Comparison of ENCODE assay signal across 1 cellular context in genomic region chr1:147821883-147822282, GRCh38.
TF ChIP-seq lines count a peak whose summit lies in the region.

No MANE protein-coding gene starts in this region.

TF ChIP-seq in GM23338, 12 proteins besides CTCF, POLR2A, EP300 and RAD21 (continued from another document):
- TF ChIP-seq ETS1 (IDR thresholded peaks at IDR 0.05) (no peak), POLR2AphosphoS5 (IDR thresholded peaks at IDR 0.05; ENCODE audit: low read depth) (no peak), ZNF114 (CRISPR knock-in tag; IDR thresholded peaks at IDR 0.05) (no peak), CREB1 (CRISPR knock-in tag; IDR thresholded peaks at IDR 0.05; ENCODE audit: low read depth) (no peak), STAT1 (IDR thresholded peaks at IDR 0.05; ENCODE audit: unreplicated experiment) (no peak), REST (IDR thresholded peaks at IDR 0.05; ENCODE audit: unreplicated experiment) (no peak)
- TF ChIP-seq, protein P1, sequence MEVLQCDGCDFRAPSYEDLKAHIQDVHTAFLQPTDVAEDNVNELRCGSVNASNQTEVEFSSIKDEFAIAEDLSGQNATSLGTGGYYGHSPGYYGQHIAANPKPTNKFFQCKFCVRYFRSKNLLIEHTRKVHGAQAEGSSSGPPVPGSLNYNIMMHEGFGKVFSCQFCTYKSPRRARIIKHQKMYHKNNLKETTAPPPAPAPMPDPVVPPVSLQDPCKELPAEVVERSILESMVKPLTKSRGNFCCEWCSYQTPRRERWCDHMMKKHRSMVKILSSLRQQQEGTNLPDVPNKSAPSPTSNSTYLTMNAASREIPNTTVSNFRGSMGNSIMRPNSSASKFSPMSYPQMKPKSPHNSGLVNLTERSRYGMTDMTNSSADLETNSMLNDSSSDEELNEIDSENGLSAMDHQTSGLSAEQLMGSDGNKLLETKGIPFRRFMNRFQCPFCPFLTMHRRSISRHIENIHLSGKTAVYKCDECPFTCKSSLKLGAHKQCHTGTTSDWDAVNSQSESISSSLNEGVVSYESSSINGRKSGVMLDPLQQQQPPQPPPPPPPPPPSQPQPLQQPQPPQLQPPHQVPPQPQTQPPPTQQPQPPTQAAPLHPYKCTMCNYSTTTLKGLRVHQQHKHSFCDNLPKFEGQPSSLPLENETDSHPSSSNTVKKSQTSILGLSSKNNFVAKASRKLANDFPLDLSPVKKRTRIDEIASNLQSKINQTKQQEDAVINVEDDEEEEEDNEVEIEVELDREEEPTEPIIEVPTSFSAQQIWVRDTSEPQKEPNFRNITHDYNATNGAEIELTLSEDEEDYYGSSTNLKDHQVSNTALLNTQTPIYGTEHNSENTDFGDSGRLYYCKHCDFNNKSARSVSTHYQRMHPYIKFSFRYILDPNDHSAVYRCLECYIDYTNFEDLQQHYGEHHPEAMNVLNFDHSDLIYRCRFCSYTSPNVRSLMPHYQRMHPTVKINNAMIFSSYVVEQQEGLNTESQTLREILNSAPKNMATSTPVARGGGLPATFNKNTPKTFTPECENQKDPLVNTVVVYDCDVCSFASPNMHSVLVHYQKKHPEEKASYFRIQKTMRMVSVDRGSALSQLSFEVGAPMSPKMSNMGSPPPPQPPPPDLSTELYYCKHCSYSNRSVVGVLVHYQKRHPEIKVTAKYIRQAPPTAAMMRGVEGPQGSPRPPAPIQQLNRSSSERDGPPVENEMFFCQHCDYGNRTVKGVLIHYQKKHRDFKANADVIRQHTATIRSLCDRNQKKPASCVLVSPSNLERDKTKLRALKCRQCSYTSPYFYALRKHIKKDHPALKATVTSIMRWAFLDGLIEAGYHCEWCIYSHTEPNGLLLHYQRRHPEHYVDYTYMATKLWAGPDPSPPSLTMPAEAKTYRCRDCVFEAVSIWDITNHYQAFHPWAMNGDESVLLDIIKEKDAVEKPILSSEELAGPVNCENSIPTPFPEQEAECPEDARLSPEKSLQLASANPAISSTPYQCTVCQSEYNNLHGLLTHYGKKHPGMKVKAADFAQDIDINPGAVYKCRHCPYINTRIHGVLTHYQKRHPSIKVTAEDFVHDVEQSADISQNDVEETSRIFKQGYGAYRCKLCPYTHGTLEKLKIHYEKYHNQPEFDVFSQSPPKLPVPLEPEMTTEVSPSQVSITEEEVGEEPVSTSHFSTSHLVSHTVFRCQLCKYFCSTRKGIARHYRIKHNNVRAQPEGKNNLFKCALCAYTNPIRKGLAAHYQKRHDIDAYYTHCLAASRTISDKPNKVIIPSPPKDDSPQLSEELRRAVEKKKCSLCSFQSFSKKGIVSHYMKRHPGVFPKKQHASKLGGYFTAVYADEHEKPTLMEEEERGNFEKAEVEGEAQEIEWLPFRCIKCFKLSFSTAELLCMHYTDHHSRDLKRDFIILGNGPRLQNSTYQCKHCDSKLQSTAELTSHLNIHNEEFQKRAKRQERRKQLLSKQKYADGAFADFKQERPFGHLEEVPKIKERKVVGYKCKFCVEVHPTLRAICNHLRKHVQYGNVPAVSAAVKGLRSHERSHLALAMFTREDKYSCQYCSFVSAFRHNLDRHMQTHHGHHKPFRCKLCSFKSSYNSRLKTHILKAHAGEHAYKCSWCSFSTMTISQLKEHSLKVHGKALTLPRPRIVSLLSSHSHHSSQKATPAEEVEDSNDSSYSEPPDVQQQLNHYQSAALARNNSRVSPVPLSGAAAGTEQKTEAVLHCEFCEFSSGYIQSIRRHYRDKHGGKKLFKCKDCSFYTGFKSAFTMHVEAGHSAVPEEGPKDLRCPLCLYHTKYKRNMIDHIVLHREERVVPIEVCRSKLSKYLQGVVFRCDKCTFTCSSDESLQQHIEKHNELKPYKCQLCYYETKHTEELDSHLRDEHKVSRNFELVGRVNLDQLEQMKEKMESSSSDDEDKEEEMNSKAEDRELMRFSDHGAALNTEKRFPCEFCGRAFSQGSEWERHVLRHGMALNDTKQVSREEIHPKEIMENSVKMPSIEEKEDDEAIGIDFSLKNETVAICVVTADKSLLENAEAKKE (CRISPR knock-in tag; IDR thresholded peaks at IDR 0.05) = no peak
